Comparison of ENCODE assay signal across 1 cellular context in genomic region chr22:36538529-36538928, GRCh38.
TF ChIP-seq lines count a peak whose summit lies in the region.

No MANE protein-coding gene starts in this region.

TF ChIP-seq in WTC11, 78 proteins besides CTCF, POLR2A, EP300 and RAD21 (continued from another document):
- TF ChIP-seq, protein P1, sequence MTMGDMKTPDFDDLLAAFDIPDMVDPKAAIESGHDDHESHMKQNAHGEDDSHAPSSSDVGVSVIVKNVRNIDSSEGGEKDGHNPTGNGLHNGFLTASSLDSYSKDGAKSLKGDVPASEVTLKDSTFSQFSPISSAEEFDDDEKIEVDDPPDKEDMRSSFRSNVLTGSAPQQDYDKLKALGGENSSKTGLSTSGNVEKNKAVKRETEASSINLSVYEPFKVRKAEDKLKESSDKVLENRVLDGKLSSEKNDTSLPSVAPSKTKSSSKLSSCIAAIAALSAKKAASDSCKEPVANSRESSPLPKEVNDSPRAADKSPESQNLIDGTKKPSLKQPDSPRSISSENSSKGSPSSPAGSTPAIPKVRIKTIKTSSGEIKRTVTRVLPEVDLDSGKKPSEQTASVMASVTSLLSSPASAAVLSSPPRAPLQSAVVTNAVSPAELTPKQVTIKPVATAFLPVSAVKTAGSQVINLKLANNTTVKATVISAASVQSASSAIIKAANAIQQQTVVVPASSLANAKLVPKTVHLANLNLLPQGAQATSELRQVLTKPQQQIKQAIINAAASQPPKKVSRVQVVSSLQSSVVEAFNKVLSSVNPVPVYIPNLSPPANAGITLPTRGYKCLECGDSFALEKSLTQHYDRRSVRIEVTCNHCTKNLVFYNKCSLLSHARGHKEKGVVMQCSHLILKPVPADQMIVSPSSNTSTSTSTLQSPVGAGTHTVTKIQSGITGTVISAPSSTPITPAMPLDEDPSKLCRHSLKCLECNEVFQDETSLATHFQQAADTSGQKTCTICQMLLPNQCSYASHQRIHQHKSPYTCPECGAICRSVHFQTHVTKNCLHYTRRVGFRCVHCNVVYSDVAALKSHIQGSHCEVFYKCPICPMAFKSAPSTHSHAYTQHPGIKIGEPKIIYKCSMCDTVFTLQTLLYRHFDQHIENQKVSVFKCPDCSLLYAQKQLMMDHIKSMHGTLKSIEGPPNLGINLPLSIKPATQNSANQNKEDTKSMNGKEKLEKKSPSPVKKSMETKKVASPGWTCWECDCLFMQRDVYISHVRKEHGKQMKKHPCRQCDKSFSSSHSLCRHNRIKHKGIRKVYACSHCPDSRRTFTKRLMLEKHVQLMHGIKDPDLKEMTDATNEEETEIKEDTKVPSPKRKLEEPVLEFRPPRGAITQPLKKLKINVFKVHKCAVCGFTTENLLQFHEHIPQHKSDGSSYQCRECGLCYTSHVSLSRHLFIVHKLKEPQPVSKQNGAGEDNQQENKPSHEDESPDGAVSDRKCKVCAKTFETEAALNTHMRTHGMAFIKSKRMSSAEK (CRISPR knock-in tag; IDR thresholded peaks at IDR 0.05; ENCODE audit: borderline replicate concordance) = no peak
